Comparison of ENCODE assay signal across 14 cellular contexts in the genomic region with DNA sequence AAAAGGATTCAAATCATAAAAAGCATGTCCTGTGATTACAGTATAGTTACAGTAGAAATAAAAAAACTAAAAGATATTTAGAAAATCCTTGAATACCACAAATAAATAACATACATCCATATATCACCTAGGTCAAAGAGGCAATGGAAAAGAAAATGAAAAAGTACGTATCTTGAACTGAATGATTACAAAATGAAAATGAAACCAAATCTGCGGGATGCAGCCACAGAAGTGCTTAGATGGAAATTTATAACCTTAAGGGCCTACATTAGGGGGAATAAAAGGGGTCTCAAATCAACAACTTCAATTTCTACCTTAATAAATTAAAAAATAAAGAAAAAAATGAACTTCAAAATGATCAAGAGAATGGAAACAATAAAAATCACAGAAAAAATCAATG.
DNase-seq lines count a peak whose midpoint lies in the region; ATAC-seq and TF ChIP-seq lines count a peak whose summit lies in the region.
"Had no signal": no experiment of that assay in that cellular context is flagged by ENCODE, and none has a peak within 500 bp of the region (broad histone marks: within the 10 kb centered on the region; RNA-seq: fewer than 3 reads in every experiment).

No MANE protein-coding gene starts in this region.

- H3K27me3 ChIP-seq in psoas muscle (ENCODE audit: insufficient read depth in 3 of 3, low read length in 2 of 3), result peaks cover 0 to 2% (median 0%) of the 10 kb centered on the region in 3 donors
- no peaks in the 10 kb centered on the region for H3K27me3 ChIP-seq in testis
- H3K27me3 ChIP-seq: brain microvascular endothelial cell, tibial nerve had no signal

- H3K27me3 Mint-ChIP-seq in activated naive CD8-positive, alpha-beta T cell treated with anti-CD3 and anti-CD28 coated beads, Interleukin-2, amount 50 U/mL, for 24 hours, result peaks cover 4% of the 10 kb centered on the region

- H3K36me3 ChIP-seq in psoas muscle (ENCODE audit: insufficient read depth in 1 of 2, low read depth in 1 of 2), result no peaks in the 10 kb centered on the region
- H3K36me3 ChIP-seq in testis (ENCODE audit: low read depth, missing control alignments), result no peaks in the 10 kb centered on the region
- H3K36me3 ChIP-seq: brain microvascular endothelial cell, tibial nerve had no signal

- TF ChIP-seq POLR2A in testis (IDR thresholded peaks at IDR 0.05), result no peak

- H3K9me3 ChIP-seq in psoas muscle (no peaks in the 10 kb centered on the region), testis (no peaks in the 10 kb centered on the region)
- H3K9me3 ChIP-seq: tibial nerve had no signal

- DNase-seq in NOMO-1 treated with DMSO at 0.1 percent for 48 hours (lab: John Stamatoyannopoulos, UW; ENCODE audit: unreplicated experiment), result peak; percentile 5
- no peak for DNase-seq in NOMO-1 treated with dmso at 0.1 percent for 144 hours (lab: John Stamatoyannopoulos, UW; ENCODE audit: unreplicated experiment)
- peak; percentile 1 for DNase-seq in Jurkat, Clone E6-1 (ENCODE audit: low read depth, low spot score)
- DNase-seq in activated naive CD8-positive, alpha-beta T cell treated with anti-CD3 and anti-CD28 coated beads, Interleukin-2, amount 50 U/mL, for 24 hours, result no peak
- DNase-seq in psoas muscle, result no peak
- no peak for DNase-seq in testis
- DNase-seq in NCI-H2171 (lab: John Stamatoyannopoulos, UW), result no peak
- DNase-seq: activated CD4-positive, alpha-beta T cell treated with anti-CD3 and anti-CD28 coated beads, Interleukin-2, amount 50 U/mL, for 1 hour; brain microvascular endothelial cell; kidney glomerular epithelial cell; occipital lobe; SHP77 had no signal

- peak overlapping the region; percentile 13 for H3K4me3 ChIP-seq in Jurkat, Clone E6-1 (ENCODE audit: low read length)
- H3K4me3 ChIP-seq in psoas muscle (peak overlapping the region; percentile 41), testis (no peak overlapping the region)

- ATAC-seq in activated naive CD8-positive, alpha-beta T cell treated with anti-CD3 and anti-CD28 coated beads, Interleukin-2, amount 50 U/mL, for 24 hours, result no peak
- no peak for ATAC-seq in psoas muscle
- no peak for ATAC-seq in HG02610 (IDR thresholded peaks at IDR 0.05; ENCODE audit: unreplicated experiment)

- intact Hi-C loops in psoas muscle (cut with DNase I) (no loop called here), testis (cut with DNase I; ENCODE audit: low total_unique reads) (no loop called here)

- H3K27ac Mint-ChIP-seq in activated naive CD8-positive, alpha-beta T cell treated with anti-CD3 and anti-CD28 coated beads, Interleukin-2, amount 50 U/mL, for 24 hours, result no peak overlapping the region

- H3K4me1 Mint-ChIP-seq in activated naive CD8-positive, alpha-beta T cell treated with anti-CD3 and anti-CD28 coated beads, Interleukin-2, amount 50 U/mL, for 24 hours, result peaks cover 15% of the 10 kb centered on the region

- 62 to 67% (median 63%) methylated on average over 2 of the region's 2 CpGs for WGBS in psoas muscle, 3 donors
- 51 to 56% methylated on average over 2 of the region's 2 CpGs for WGBS in testis, 2 donors

- H3K9me3 Mint-ChIP-seq in activated naive CD8-positive, alpha-beta T cell treated with anti-CD3 and anti-CD28 coated beads, Interleukin-2, amount 50 U/mL, for 24 hours, result no peaks in the 10 kb centered on the region

- H3K27ac ChIP-seq in psoas muscle (no peak overlapping the region), testis (no peak overlapping the region)
- H3K27ac ChIP-seq: brain microvascular endothelial cell, tibial nerve had no signal

- TF ChIP-seq CTCF in psoas muscle (IDR thresholded peaks at IDR 0.05) (no peak), testis (IDR thresholded peaks at IDR 0.05) (no peak)

- no peaks in the 10 kb centered on the region for H3K36me3 Mint-ChIP-seq in activated naive CD8-positive, alpha-beta T cell treated with anti-CD3 and anti-CD28 coated beads, Interleukin-2, amount 50 U/mL, for 24 hours (ENCODE audit: low read depth)

- H3K4me1 ChIP-seq in psoas muscle, result no peaks in the 10 kb centered on the region
- H3K4me1 ChIP-seq in testis, result no peaks in the 10 kb centered on the region
- H3K4me1 ChIP-seq: tibial nerve had no signal

- H3K4me3 Mint-ChIP-seq in activated naive CD8-positive, alpha-beta T cell treated with anti-CD3 and anti-CD28 coated beads, Interleukin-2, amount 50 U/mL, for 24 hours, result peak overlapping the region; percentile 55

Comparison
In these comparisons a context has a peak if more than half of its experiments do, and no peak if none do; other contexts are left out.
1. DNase-seq: peak in NOMO-1 treated with DMSO at 0.1 percent for 48 hours (single experiment) and Jurkat, Clone E6-1 (single experiment); none in NOMO-1 treated with dmso at 0.1 percent for 144 hours (single experiment), activated naive CD8-positive, alpha-beta T cell treated with anti-CD3 and anti-CD28 coated beads, Interleukin-2, amount 50 U/mL, for 24 hours (single experiment), psoas muscle (0 of 2), testis (single experiment) and NCI-H2171 (single experiment).
2. H3K4me3 ChIP-seq: peak in Jurkat, Clone E6-1 (single experiment) and psoas muscle (single experiment); none in testis (0 of 2).